1 cellular context compared by ENCODE assay signal in the genomic region with DNA sequence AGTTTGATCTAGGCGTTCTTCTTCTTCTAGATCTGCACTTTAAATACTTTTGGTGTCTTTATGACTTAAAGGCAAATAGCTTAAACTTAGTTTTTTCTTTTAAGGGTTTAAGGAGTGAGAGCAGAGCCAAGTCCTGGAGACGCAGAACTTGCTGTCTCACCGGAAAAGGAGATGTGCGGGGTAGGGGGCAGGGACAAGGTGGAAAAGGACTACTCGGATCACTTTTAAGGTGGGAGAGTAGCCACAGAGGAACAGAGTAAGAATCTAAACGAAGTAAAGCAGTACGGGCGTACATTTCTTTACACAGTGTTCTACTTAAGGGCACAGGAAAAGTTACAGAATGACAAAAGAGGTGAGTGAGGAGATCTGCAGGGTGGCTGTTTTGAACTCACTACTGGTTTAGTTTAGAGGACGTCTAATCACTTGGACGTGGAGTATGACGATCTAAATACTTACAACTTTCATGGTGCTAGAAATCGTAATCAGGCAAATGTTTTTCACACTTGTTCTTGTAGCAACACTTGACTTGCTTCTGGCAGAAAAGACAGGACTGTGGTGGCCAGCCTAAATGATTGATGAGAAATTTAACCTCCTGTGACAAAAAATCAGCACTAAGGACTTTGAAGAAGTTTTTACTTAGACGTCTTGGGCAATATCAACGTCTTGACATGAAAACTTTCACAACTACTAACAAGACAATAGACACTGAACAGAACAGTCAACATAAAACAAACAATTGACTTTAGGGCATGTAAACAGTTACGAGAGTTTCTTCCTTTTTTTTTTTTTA.
TF ChIP-seq lines count a peak whose summit lies in the region.
"Not testable (repeated sequence)": the region's sequence is repeated elsewhere in the genome, so short reads cannot be mapped to it uniquely, and the experiment has no call there.

No MANE protein-coding gene starts in this region.

TF ChIP-seq in K562, 482 proteins besides CTCF, POLR2A, EP300 and RAD21:
- TF ChIP-seq LEF1 (IDR thresholded peaks at IDR 0.05) = peak; percentile 60
- peak; percentile 75 for TF ChIP-seq NFE2 (IDR thresholded peaks at IDR 0.05; ENCODE audit: low read depth)
- TF ChIP-seq TAF9B (IDR thresholded peaks at IDR 0.05; ENCODE audit: partially characterized antibody) = peak; percentile 28
- 0 out of 4 replicates have a peak, but pooled peaks of 1 of the 2 experiments have one; percentile 16 for TF ChIP-seq TRIM24 (IDR thresholded peaks at IDR 0.05)
- 0 out of 2 replicates have a peak, but pooled peaks have one; percentile 37 for TF ChIP-seq SUPT5H (IDR thresholded peaks at IDR 0.05)
- 0 out of 2 replicates have a peak, but pooled peaks have one; percentile 9 for TF ChIP-seq ZNF589 (CRISPR knock-in tag; IDR thresholded peaks at IDR 0.05; ENCODE audit: low read depth)
- TF ChIP-seq CEBPB (tag; IDR thresholded peaks at IDR 0.05) = peak; percentile 42; the same call in 1 of the 2 replicates
- peak; percentile 53 for TF ChIP-seq SMARCA4 (IDR thresholded peaks at IDR 0.05)
- peak; percentile 17 for TF ChIP-seq BRD9 (IDR thresholded peaks at IDR 0.05; ENCODE audit: low read depth, partially characterized antibody)
- TF ChIP-seq, protein P1, sequence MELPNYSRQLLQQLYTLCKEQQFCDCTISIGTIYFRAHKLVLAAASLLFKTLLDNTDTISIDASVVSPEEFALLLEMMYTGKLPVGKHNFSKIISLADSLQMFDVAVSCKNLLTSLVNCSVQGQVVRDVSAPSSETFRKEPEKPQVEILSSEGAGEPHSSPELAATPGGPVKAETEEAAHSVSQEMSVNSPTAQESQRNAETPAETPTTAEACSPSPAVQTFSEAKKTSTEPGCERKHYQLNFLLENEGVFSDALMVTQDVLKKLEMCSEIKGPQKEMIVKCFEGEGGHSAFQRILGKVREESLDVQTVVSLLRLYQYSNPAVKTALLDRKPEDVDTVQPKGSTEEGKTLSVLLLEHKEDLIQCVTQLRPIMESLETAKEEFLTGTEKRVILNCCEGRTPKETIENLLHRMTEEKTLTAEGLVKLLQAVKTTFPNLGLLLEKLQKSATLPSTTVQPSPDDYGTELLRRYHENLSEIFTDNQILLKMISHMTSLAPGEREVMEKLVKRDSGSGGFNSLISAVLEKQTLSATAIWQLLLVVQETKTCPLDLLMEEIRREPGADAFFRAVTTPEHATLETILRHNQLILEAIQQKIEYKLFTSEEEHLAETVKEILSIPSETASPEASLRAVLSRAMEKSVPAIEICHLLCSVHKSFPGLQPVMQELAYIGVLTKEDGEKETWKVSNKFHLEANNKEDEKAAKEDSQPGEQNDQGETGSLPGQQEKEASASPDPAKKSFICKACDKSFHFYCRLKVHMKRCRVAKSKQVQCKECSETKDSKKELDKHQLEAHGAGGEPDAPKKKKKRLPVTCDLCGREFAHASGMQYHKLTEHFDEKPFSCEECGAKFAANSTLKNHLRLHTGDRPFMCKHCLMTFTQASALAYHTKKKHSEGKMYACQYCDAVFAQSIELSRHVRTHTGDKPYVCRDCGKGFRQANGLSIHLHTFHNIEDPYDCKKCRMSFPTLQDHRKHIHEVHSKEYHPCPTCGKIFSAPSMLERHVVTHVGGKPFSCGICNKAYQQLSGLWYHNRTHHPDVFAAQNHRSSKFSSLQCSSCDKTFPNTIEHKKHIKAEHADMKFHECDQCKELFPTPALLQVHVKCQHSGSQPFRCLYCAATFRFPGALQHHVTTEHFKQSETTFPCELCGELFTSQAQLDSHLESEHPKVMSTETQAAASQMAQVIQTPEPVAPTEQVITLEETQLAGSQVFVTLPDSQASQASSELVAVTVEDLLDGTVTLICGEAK (IDR thresholded peaks at IDR 0.05) = peak; percentile 32; the same call in 1 of the 2 replicates
- TF ChIP-seq, protein P1 (CRISPR knock-in tag; IDR thresholded peaks at IDR 0.05) = not testable (repeated sequence)
- peak; percentile 63 for TF ChIP-seq MEIS2 (IDR thresholded peaks at IDR 0.05; ENCODE audit: partially characterized antibody)
- TF ChIP-seq, protein P2, sequence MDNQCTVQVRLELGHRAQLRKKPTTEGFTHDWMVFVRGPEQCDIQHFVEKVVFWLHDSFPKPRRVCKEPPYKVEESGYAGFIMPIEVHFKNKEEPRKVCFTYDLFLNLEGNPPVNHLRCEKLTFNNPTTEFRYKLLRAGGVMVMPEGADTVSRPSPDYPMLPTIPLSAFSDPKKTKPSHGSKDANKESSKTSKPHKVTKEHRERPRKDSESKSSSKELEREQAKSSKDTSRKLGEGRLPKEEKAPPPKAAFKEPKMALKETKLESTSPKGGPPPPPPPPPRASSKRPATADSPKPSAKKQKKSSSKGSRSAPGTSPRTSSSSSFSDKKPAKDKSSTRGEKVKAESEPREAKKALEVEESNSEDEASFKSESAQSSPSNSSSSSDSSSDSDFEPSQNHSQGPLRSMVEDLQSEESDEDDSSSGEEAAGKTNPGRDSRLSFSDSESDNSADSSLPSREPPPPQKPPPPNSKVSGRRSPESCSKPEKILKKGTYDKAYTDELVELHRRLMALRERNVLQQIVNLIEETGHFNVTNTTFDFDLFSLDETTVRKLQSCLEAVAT (IDR thresholded peaks at IDR 0.05) = peak; percentile 22 to 35; a peak in 2 of 4 replicates
- peak; percentile 68 for TF ChIP-seq C11orf30 (IDR thresholded peaks at IDR 0.05; ENCODE audit: low read depth)
- TF ChIP-seq ZNF592 (IDR thresholded peaks at IDR 0.05) = 0 out of 2 replicates have a peak, but pooled peaks have one; percentile 62
- TF ChIP-seq MAFG (tag; conservative IDR thresholded peaks at IDR 0.05) = 0 out of 2 replicates have a peak, but pooled peaks have one; percentile 21
- peak; percentile 46 for TF ChIP-seq POLR2B (IDR thresholded peaks at IDR 0.05; ENCODE audit: low read depth, partially characterized antibody)
- TF ChIP-seq PBX2 (CRISPR knock-in tag; IDR thresholded peaks at IDR 0.05; ENCODE audit: low read depth); CEBPG (CRISPR knock-in tag; IDR thresholded peaks at IDR 0.05); TOE1 (CRISPR knock-in tag; IDR thresholded peaks at IDR 0.05; ENCODE audit: borderline replicate concordance, low read depth): not testable (repeated sequence)
- TF ChIP-seq PBX2 (tag; conservative IDR thresholded peaks at IDR 0.05; ENCODE audit: low read depth) = peak; percentile 60
- TF ChIP-seq ZNF384 (IDR thresholded peaks at IDR 0.05; ENCODE audit: low read depth, low read length) = peak; percentile 59; the same call in 1 of the 2 replicates
- TF ChIP-seq ZNF316 (IDR thresholded peaks at IDR 0.05) = peak; percentile 37; the same call in 1 of the 2 replicates
- TF ChIP-seq ETV1 (tag; conservative IDR thresholded peaks at IDR 0.05; ENCODE audit: low read depth) = 0 out of 2 replicates have a peak, but pooled peaks have one; percentile 34
- 0 out of 2 replicates have a peak, but pooled peaks have one; percentile 18 for TF ChIP-seq DPF2 (IDR thresholded peaks at IDR 0.05)
- TF ChIP-seq CEBPG (tag; conservative IDR thresholded peaks at IDR 0.05 in 1 of 2, IDR thresholded peaks at IDR 0.05 in 1 of 2) = peak in 1 of 2 experiments; percentile 32; a peak in 1 of 4 replicates
- peak; percentile 20; the same call in 1 of the 2 replicates for TF ChIP-seq EP400 (IDR thresholded peaks at IDR 0.05)
- 0 out of 2 replicates have a peak, but pooled peaks have one; percentile 29 for TF ChIP-seq TOE1 (IDR thresholded peaks at IDR 0.05; ENCODE audit: borderline replicate concordance)
- peak; percentile 86 for TF ChIP-seq NFRKB (IDR thresholded peaks at IDR 0.05; ENCODE audit: low read depth)
- 0 out of 2 replicates have a peak, but pooled peaks have one; percentile 25 for TF ChIP-seq ZEB2 (IDR thresholded peaks at IDR 0.05)
- TF ChIP-seq ETV5 (CRISPR knock-in tag; IDR thresholded peaks at IDR 0.05; ENCODE audit: low read depth) = peak; percentile 74
